ENCODE assay signal across 13 cellular contexts in the genomic region with DNA sequence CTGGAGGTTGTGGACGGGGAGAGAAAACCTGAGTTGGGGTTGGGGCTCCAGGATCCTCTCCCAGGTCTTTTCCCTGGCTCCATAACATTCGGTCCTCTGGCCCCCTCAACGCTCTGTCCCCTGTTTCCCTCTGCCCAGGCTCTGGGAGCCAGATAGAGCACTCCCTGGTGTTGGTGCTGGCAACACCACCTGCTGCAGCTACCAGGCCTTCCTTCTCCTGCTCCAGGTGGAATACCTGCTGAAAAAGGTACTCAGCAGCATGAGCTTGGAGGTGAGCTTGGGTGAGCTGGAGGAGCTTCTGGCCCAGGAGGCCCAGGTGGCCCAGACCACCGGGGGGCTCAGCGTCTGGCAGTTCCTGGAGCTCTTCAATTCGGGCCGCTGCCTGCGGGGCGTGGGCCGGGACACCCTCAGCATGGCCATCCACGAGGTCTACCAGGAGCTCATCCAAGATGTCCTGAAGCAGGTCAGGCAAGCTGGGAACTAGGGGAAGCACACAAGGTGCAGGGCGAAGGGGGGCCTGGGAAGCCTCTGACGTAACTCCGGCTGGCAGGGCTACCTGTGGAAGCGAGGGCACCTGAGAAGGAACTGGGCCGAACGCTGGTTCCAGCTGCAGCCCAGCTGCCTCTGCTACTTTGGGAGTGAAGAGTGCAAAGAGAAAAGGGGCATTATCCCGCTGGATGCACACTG. TPM values are rescaled to one million over a fixed set of nuclear protein-coding genes. Genes with fewer than 3 reads are reported as not detected.
DNase-seq lines count a peak whose midpoint lies in the region; ATAC-seq and TF ChIP-seq lines count a peak whose summit lies in the region.
"Had no signal": no experiment of that assay in that cellular context is flagged by ENCODE, and none has a peak within 500 bp of the region (broad histone marks: within the 10 kb centered on the region; RNA-seq: fewer than 3 reads in every experiment).

No MANE protein-coding gene starts in this region.

- H3K9ac ChIP-seq in endodermal cell (ENCODE audit: extremely low read depth, low read length, poor library complexity, severe bottlenecking), result no peak overlapping the region

- H3K27me3 Mint-ChIP-seq in activated CD4-positive, alpha-beta T cell treated with anti-CD3 and anti-CD28 coated beads for 36 hours, result no peaks in the 10 kb centered on the region
- no peaks in the 10 kb centered on the region for H3K27me3 Mint-ChIP-seq in T-helper 17 cell
- H3K27me3 Mint-ChIP-seq in endodermal cell (ENCODE audit: insufficient read depth), result peaks cover 21% of the 10 kb centered on the region
- no peaks in the 10 kb centered on the region for H3K27me3 Mint-ChIP-seq in stimulated activated memory B cell treated with anti-CD40 and anti-IgM and Interleukin-4, amounts not matched to agents 10 μg/mL and 1 μg/mL and 100 μg/mL, for 72 hours

- TF ChIP-seq CTCF in endodermal cell (conservative IDR thresholded peaks at IDR 0.05) (no peak), WERI-Rb-1 (IDR thresholded peaks at IDR 0.05; ENCODE audit: low read depth, low read length) (no peak)

- H3K27ac Mint-ChIP-seq in activated CD4-positive, alpha-beta T cell treated with anti-CD3 and anti-CD28 coated beads for 36 hours, result peak overlapping the region; percentile 96
- peak overlapping the region; percentile 95 for H3K27ac Mint-ChIP-seq in T-helper 17 cell
- no peak overlapping the region for H3K27ac Mint-ChIP-seq in endodermal cell
- H3K27ac Mint-ChIP-seq in stimulated activated memory B cell treated with anti-CD40 and anti-IgM and Interleukin-4, amounts not matched to agents 10 μg/mL and 1 μg/mL and 100 μg/mL, for 72 hours, result peak overlapping the region; percentile 92
- H3K27ac Mint-ChIP-seq: nephron had no signal

- ATAC-seq in activated CD4-positive, alpha-beta T cell treated with anti-CD3 and anti-CD28 coated beads for 36 hours, result no peak
- ATAC-seq in T-helper 17 cell, result peak; percentile 21
- ATAC-seq in stimulated activated memory B cell treated with anti-CD40 and anti-IgM and Interleukin-4, amounts not matched to agents 10 μg/mL and 1 μg/mL and 100 μg/mL, for 72 hours, result no peak

- CTCF ChIA-PET in activated CD4-positive, alpha-beta T cell treated with anti-CD3 and anti-CD28 coated beads for 36 hours (lab: Charles Lee), result interaction anchor here (0.8 to 2.9 kb wide), 6 partner anchors 10 to 788 kb away, joined by 3 to 18 read pairs (median 4); no protein-coding TSS in a partner anchor

- WGBS in endodermal cell (ENCODE audit: insufficient coverage in 1 of 2, insufficient read length in 1 of 2), 2 experiments, result 92 to 97% methylated on average over 11 to 18 of the region's 18 CpGs

- no peaks in the 10 kb centered on the region for H3K9me3 Mint-ChIP-seq in activated CD4-positive, alpha-beta T cell treated with anti-CD3 and anti-CD28 coated beads for 36 hours (ENCODE audit: low read depth)
- H3K9me3 Mint-ChIP-seq in endodermal cell, result no peaks in the 10 kb centered on the region
- H3K9me3 Mint-ChIP-seq in stimulated activated memory B cell treated with anti-CD40 and anti-IgM and Interleukin-4, amounts not matched to agents 10 μg/mL and 1 μg/mL and 100 μg/mL, for 72 hours, result no peaks in the 10 kb centered on the region
- H3K9me3 Mint-ChIP-seq: nephron had no signal

- H3K4me3 Mint-ChIP-seq in activated CD4-positive, alpha-beta T cell treated with anti-CD3 and anti-CD28 coated beads for 36 hours, result peak overlapping the region; percentile 60
- H3K4me3 Mint-ChIP-seq in T-helper 17 cell (peak overlapping the region; percentile 85), endodermal cell (no peak overlapping the region)
- H3K4me3 Mint-ChIP-seq in stimulated activated memory B cell treated with anti-CD40 and anti-IgM and Interleukin-4, amounts not matched to agents 10 μg/mL and 1 μg/mL and 100 μg/mL, for 72 hours, result peak overlapping the region; percentile 60
- H3K4me3 Mint-ChIP-seq: nephron had no signal

- no peak overlapping the region for H3K27ac ChIP-seq in endodermal cell (ENCODE audit: low read depth, low read length)
- no peak overlapping the region for H3K27ac ChIP-seq in WERI-Rb-1
- H3K27ac ChIP-seq: PC-9 had no signal

- H3K36me3 ChIP-seq in endodermal cell (ENCODE audit: control insufficient read depth, insufficient read depth, low read length), result no peaks in the 10 kb centered on the region
- no peaks in the 10 kb centered on the region for H3K36me3 ChIP-seq in WERI-Rb-1
- H3K36me3 ChIP-seq: MG63 had no signal

- POLR2A ChIA-PET in activated CD4-positive, alpha-beta T cell treated with anti-CD3 and anti-CD28 coated beads for 36 hours (lab: Charles Lee), result interaction anchor here (1.2 to 1.8 kb wide), 2 partner anchors 9 to 11 kb away, joined by 4 to 5 read pairs; no protein-coding TSS in a partner anchor

- H3K36me3 Mint-ChIP-seq in activated CD4-positive, alpha-beta T cell treated with anti-CD3 and anti-CD28 coated beads for 36 hours (ENCODE audit: low read depth), result peaks cover 66% of the 10 kb centered on the region
- H3K36me3 Mint-ChIP-seq in T-helper 17 cell (ENCODE audit: low read depth) (peaks cover 9% of the 10 kb centered on the region), endodermal cell (ENCODE audit: low read depth) (no peaks in the 10 kb centered on the region)
- peaks cover 61% of the 10 kb centered on the region for H3K36me3 Mint-ChIP-seq in stimulated activated memory B cell treated with anti-CD40 and anti-IgM and Interleukin-4, amounts not matched to agents 10 μg/mL and 1 μg/mL and 100 μg/mL, for 72 hours

- no peaks in the 10 kb centered on the region for H3K4me1 ChIP-seq in endodermal cell (ENCODE audit: control insufficient read depth, insufficient read depth, low read length)

- peaks cover 85% of the 10 kb centered on the region for H3K4me1 Mint-ChIP-seq in activated CD4-positive, alpha-beta T cell treated with anti-CD3 and anti-CD28 coated beads for 36 hours
- H3K4me1 Mint-ChIP-seq in T-helper 17 cell (peaks cover 70% of the 10 kb centered on the region), endodermal cell (peaks cover 8% of the 10 kb centered on the region)
- H3K4me1 Mint-ChIP-seq in stimulated activated memory B cell treated with anti-CD40 and anti-IgM and Interleukin-4, amounts not matched to agents 10 μg/mL and 1 μg/mL and 100 μg/mL, for 72 hours, result peaks cover 75% of the 10 kb centered on the region

- intact Hi-C loops in activated CD4-positive, alpha-beta T cell treated with anti-CD3 and anti-CD28 coated beads for 36 hours (cut with DNase I, micrococcal nuclease), result no loop called here

- H3K9me3 ChIP-seq in T-helper 17 cell (ENCODE audit: control insufficient read depth, low read length, poor library complexity, severe bottlenecking) (no peaks in the 10 kb centered on the region), endodermal cell (ENCODE audit: control insufficient read depth, low read length) (no peaks in the 10 kb centered on the region), WERI-Rb-1 (ENCODE audit: severe bottlenecking) (peaks cover 3% of the 10 kb centered on the region)

- H3K4me3 ChIP-seq in endodermal cell (ENCODE audit: low read length), result no peak overlapping the region
- no peak overlapping the region for H3K4me3 ChIP-seq in WERI-Rb-1 (ENCODE audit: low read depth, low read length)
- H3K4me3 ChIP-seq: MG63, PC-9 had no signal

- H3K27me3 ChIP-seq in endodermal cell (ENCODE audit: control insufficient read depth, insufficient read depth, low read length, poor library complexity, severe bottlenecking), result peaks cover 19% of the 10 kb centered on the region
- H3K27me3 ChIP-seq in WERI-Rb-1 (ENCODE audit: insufficient read depth, low read depth, severe bottlenecking), result no peaks in the 10 kb centered on the region

- no peak for DNase-seq in activated CD4-positive, alpha-beta T cell treated with anti-CD3 and anti-CD28 coated beads for 36 hours
- DNase-seq in activated CD4-positive, alpha-beta T cell treated with anti-CD3 and anti-CD28 coated beads, Interleukin-2, amount 50 U/mL, for 1 hour, result no peak
- DNase-seq in T-helper 17 cell (no peak), endodermal cell (peak; percentile 44), NCI-H2029 (lab: John Stamatoyannopoulos, UW) (no peak), WERI-Rb-1 (no peak)
- DNase-seq in activated effector memory CD4-positive, alpha-beta T cell treated with Interleukin-2 at 50 U/mL for 16 hours, result no peak
- DNase-seq: effector CD8-positive, alpha-beta T cell; kidney; MG63; PC-9 had no signal

RNA-seq across cellular contexts. Expression of a gene that starts 14.6 kb away (rescaled TPM):
- total RNA-seq in activated CD4-positive, alpha-beta T cell treated with anti-CD3 and anti-CD28 coated beads for 36 hours, result 10 to 100 TPM; 74.1 to 86.6 TPM
- total RNA-seq in T-helper 17 cell, result 100 to 1,000 TPM; 193 to 206 TPM
- 1 to 10 TPM; 6.3 to 6.8 TPM for total RNA-seq in endodermal cell
- polyA plus RNA-seq in endodermal cell (2013, experiment 1 of 2), result 2.0 TPM
- 2.2 TPM for polyA plus RNA-seq in endodermal cell (2013, experiment 2 of 2)

RNA-seq across cellular contexts. Expression of a gene that starts 30.1 kb away (rescaled TPM):
- 10 to 100 TPM; 16.5 to 19.2 TPM for total RNA-seq in activated CD4-positive, alpha-beta T cell treated with anti-CD3 and anti-CD28 coated beads for 36 hours
- total RNA-seq in T-helper 17 cell, result 10 to 100 TPM; 25.0 to 29.9 TPM
- 10 to 100 TPM; 10.9 to 11.5 TPM for total RNA-seq in endodermal cell
- 15.1 TPM for polyA plus RNA-seq in endodermal cell (2013, experiment 1 of 2)
- polyA plus RNA-seq in endodermal cell (2013, experiment 2 of 2), result 13.3 TPM

RNA-seq across cellular contexts. Expression of a gene that starts 52.7 kb away (rescaled TPM):
- 10 to 100 TPM; 35.2 to 40.1 TPM for total RNA-seq in activated CD4-positive, alpha-beta T cell treated with anti-CD3 and anti-CD28 coated beads for 36 hours
- total RNA-seq in T-helper 17 cell (10 to 100 TPM; 50.0 to 60.8 TPM), endodermal cell (10 to 100 TPM; 39.0 to 42.9 TPM)
- polyA plus RNA-seq in endodermal cell (2013, experiment 1 of 2), result 46.7 TPM
- polyA plus RNA-seq in endodermal cell (2013, experiment 2 of 2), result 38.9 TPM

Comparison
In these comparisons a context has a peak if more than half of its experiments do, and no peak if none do; other contexts are left out.
1. RNA of a gene that starts 14.6 kb away (total RNA-seq): 193 to 206 TPM in T-helper 17 cell and 74.1 to 86.6 TPM in activated CD4-positive, alpha-beta T cell treated with anti-CD3 and anti-CD28 coated beads for 36 hours; 6.3 to 6.8 TPM in endodermal cell; every median in the first group is over 4 times any median in the second.